Comparison of ENCODE assay signal across 21 cellular contexts in genomic region chr18:4208408-4208807, GRCh38.
"Had no signal": no experiment of that assay in that cellular context is flagged by ENCODE, and none has a peak within 500 bp of the region (broad histone marks: within the 10 kb centered on the region; RNA-seq: fewer than 3 reads in every experiment).

No MANE protein-coding gene starts in this region.

- H3K36me3 ChIP-seq: SJSA1 had no signal

- FAIRE-seq: HTR-8/SVneo, RCC 7860 had no signal

- H3K9me3 ChIP-seq: SJSA1 had no signal

- DNase-seq: Kasumi-1, MM.1S, NCI-H1092 treated with DMSO at 0.1 percent for 48 hours, NCI-H1436, NCI-H187, NCI-H2029, NCI-H2081 treated with DMSO at 0.1 percent for 48 hours, NCI-H2227 treated with DMSO at 0.1 percent for 48 hours, NCI-H510A, NCI-H524 treated with DMSO at 0.1 percent for 48 hours, NCI-H69, NCI-H774, Right ventricle myocardium superior, RPMI8226, SIG-M5 had no signal

- H3K9ac ChIP-seq: KMS-11 had no signal

- H3K4me1 ChIP-seq: SJSA1 had no signal

- H3K4me2 ChIP-seq: KMS-11 had no signal

- H3K27me3 ChIP-seq: SJSA1 had no signal

- H3K27ac ChIP-seq: HL-60, KMS-11, SJSA1, SK-N-MC had no signal

- H3K4me3 ChIP-seq: SJSA1, SK-N-MC had no signal
